ENCODE assay signal across 22 cellular contexts in genomic region chr15:60512937-60513336, GRCh38.
"Had no signal": no experiment of that assay in that cellular context is flagged by ENCODE, and none has a peak within 500 bp of the region (broad histone marks: within the 10 kb centered on the region; RNA-seq: fewer than 3 reads in every experiment).

No MANE protein-coding gene starts in this region.

- H3K9me3 Mint-ChIP-seq: activated B cell treated with CpG ODN at 0.5 μM for 24 hours; activated naive CD4-positive, alpha-beta T cell treated with anti-CD3 and anti-CD28 coated beads, Interleukin-2, amount 50 U/mL, for 72 hours; brain; effector memory CD8-positive, alpha-beta T cell; neural progenitor cell; T-helper 2 cell treated with Interferon-gamma antibody and Interleukin-4, amounts not matched to agents 5 μg/mL and 100 μg/mL, for 36 hours had no signal

- H3K27me3 Mint-ChIP-seq: activated B cell treated with CpG ODN at 0.5 μM for 24 hours; brain; effector memory CD8-positive, alpha-beta T cell had no signal

- H3K27ac Mint-ChIP-seq: activated B cell treated with CpG ODN at 0.5 μM for 24 hours; activated naive CD4-positive, alpha-beta T cell treated with anti-CD3 and anti-CD28 coated beads, Interleukin-2, amount 50 U/mL, for 72 hours; neural progenitor cell; T-helper 2 cell treated with Interferon-gamma antibody and Interleukin-4, amounts not matched to agents 5 μg/mL and 100 μg/mL, for 36 hours had no signal

- DNase-seq: activated B cell treated with CpG ODN at 0.5 μM for 24 hours; activated CD4-positive, alpha-beta T cell treated with anti-CD3 and anti-CD28 coated beads, Interleukin-2, amount 50 U/mL, for 1 hour; activated T-cell treated with anti-CD3 and anti-CD28 coated beads, Interleukin-2, amount 50 U/mL, for 1 hour; adrenal gland; aorta; cortex of kidney; effector memory CD8-positive, alpha-beta T cell; erythroblast; gastrocnemius medialis; glutamatergic neuron; islet precursor cell; left ventricle myocardium inferior; mesendoderm; occipital lobe; stimulated activated CD4-positive, alpha-beta T cell treated with anti-CD3 and anti-CD28 coated beads, Interleukin-15, amount 100 ng/mL, for 24 hours; stimulated activated CD4-positive, alpha-beta T cell treated with anti-CD3 and anti-CD28 coated beads, Interleukin-2, amount 100 ng/mL, for 24 hours; stimulated activated naive CD4-positive, alpha-beta T cell had no signal

- ATAC-seq: activated naive CD4-positive, alpha-beta T cell treated with anti-CD3 and anti-CD28 coated beads, Interleukin-2, amount 50 U/mL, for 72 hours; effector memory CD8-positive, alpha-beta T cell; gastrocnemius medialis; SK-N-SH treated with all-trans-retinoic acid at 6 μM for 48 hours had no signal

- H3K4me3 Mint-ChIP-seq: activated B cell treated with CpG ODN at 0.5 μM for 24 hours; brain; neural progenitor cell; T-helper 2 cell treated with Interferon-gamma antibody and Interleukin-4, amounts not matched to agents 5 μg/mL and 100 μg/mL, for 36 hours had no signal
